Comparison of ENCODE assay signal across 8 cellular contexts in the genomic region with DNA sequence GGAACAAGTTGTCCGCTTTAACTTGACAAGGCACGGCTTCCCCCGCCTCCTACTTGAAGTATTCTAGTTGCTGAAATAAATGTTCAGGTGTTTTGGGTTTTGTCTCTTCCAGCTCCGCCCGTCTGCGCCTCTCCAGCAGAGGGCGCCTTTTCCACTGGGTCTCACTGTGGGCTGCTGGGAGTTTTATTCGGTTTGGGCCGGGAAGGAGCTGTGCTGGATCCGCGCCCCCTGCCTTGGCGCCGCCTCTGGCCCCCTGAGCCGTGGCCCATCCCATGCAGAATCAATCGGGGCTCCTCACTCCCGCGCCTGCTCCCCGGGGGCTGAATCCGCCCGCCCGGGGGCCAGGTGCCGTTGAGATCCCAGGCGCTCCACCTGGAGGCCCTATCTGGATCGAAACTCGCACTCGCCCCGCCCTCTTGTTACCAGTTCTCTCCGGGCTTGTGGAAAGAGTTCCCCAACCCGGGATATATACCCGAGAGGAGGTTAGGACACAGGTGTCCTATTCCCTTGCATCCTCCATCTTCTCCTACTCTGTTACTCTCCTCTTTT. TPM values are rescaled to one million over a fixed set of nuclear protein-coding genes. Genes with fewer than 3 reads are reported as not detected.
DNase-seq lines count a peak whose midpoint lies in the region; ATAC-seq and TF ChIP-seq lines count a peak whose summit lies in the region.

No MANE protein-coding gene starts in this region.

- intact Hi-C loops in A673 (cut with micrococcal nuclease; ENCODE audit: unreplicated experiment) (loop anchor here (5.0 kb wide), 2 partner anchors 79 to 271 kb away; no protein-coding TSS in a partner anchor), heart right ventricle (cut with DNase I) (loop anchor here in 3 of 10 donors (2.0 to 5.0 kb wide), 3 partner anchors 79 to 271 kb away; no protein-coding TSS in a partner anchor)

- DNase-seq in A673 (ENCODE audit: low spot score) (peak; percentile 68), SK-MEL-5 (ENCODE audit: low read depth, low spot score) (peak; percentile 69), heart right ventricle (peak in 1 of 2 donors; percentile 38), skeletal muscle cell (ENCODE audit: low read depth) (no peak), NCI-H1048 (lab: John Stamatoyannopoulos, UW) (no peak)
- DNase-seq in activated naive CD4-positive, alpha-beta T cell treated with anti-CD3 and anti-CD28 coated beads, Interleukin-2, amount 50 U/mL, for 16 hours, result peak; percentile 60

- TF ChIP-seq CTCF in A673 (conservative IDR thresholded peaks at IDR 0.05; ENCODE audit: low read depth, low read length) (peak; percentile 87), heart right ventricle (IDR thresholded peaks at IDR 0.05) (peak in 8 of 9 donors; percentile 8 to 69 (median 56))

- peak overlapping the region; percentile 37 for H3K4me3 ChIP-seq in A673 (ENCODE audit: low read depth, low read length, poor library complexity, severe bottlenecking)
- H3K4me3 ChIP-seq in heart right ventricle, result peak overlapping the region in 8 of 10 donors; percentile 21 to 46 (median 36)
- peak overlapping the region; percentile 47 for H3K4me3 ChIP-seq in skeletal muscle cell (ENCODE audit: low read depth, low read length)

- no TSS peak for BruUV-seq in A673 (replicated peaks; lab: Mats Ljungman, UMichigan)

- in situ Hi-C loops in SK-MEL-5 (cut with HindIII; ENCODE audit: low pct_unique_long_range_greater_than_20kb, low sequenced_read_pairs), result no loop called here

- H3K9me3 ChIP-seq in A673 (ENCODE audit: low read depth, low read length, poor library complexity, severe bottlenecking) (no peaks in the 10 kb centered on the region), heart right ventricle (no peaks in the 10 kb centered on the region)

- ATAC-seq in GM18519 (IDR thresholded peaks at IDR 0.05; ENCODE audit: low FRiP score, unreplicated experiment) (peak; percentile 51), HG03565 (IDR thresholded peaks at IDR 0.05; ENCODE audit: unreplicated experiment) (peak; percentile 64), heart right ventricle (peak in 2 of 8 donors; percentile 63 to 65)

- H3K36me3 ChIP-seq in A673 (ENCODE audit: insufficient read depth, low read length, poor library complexity, severe bottlenecking) (no peaks in the 10 kb centered on the region), heart right ventricle (no peaks in the 10 kb centered on the region)

- H3K27me3 ChIP-seq in A673 (replicated peaks; ENCODE audit: insufficient read depth, low read depth, low read length, poor library complexity) (peaks cover 54% of the 10 kb centered on the region), heart right ventricle (peaks cover 0 to 39% (median 17%) of the 10 kb centered on the region in 7 donors)

- H3K4me1 ChIP-seq in A673 (ENCODE audit: insufficient read depth, low read length, poor library complexity, severe bottlenecking) (no peaks in the 10 kb centered on the region), heart right ventricle (peaks cover 0 to 6% (median 0%) of the 10 kb centered on the region in 9 donors)

- H3K27ac ChIP-seq in A673 (ENCODE audit: low read depth, low read length, poor library complexity, severe bottlenecking) (no peak overlapping the region), heart right ventricle (no peak overlapping the region)

- CTCF ChIA-PET in A673 (lab: Charles Lee), result interaction anchor here (0.6 to 1.6 kb wide), 5 partner anchors 9 to 1175 kb away, joined by 3 to 17 read pairs (median 4); no protein-coding TSS in a partner anchor

- POLR2A ChIA-PET in A673 (lab: Charles Lee; ENCODE audit: low non-redundant PET), result no interaction called here

- 13 to 15% methylated on average over 30 of the region's 30 CpGs for WGBS in heart right ventricle, 2 donors

RNA-seq across cellular contexts. Expression of a gene that starts 51.0 kb away (rescaled TPM):
- total RNA-seq in A673 (2021), result not detected in 2 replicates
- 0.16 and 0.24 TPM in 2 replicates for total RNA-seq in SK-MEL-5 (2014; rRNA removed; shearing (Covaris generic))
- 0.06 and 0.10 TPM in 2 replicates for polyA plus RNA-seq in SK-MEL-5 (2015; cell fraction: cytosol; rRNA removed)
- polyA plus RNA-seq in SK-MEL-5 (2015; cell fraction: nucleus; rRNA removed), result 0.15 and 0.39 TPM in 2 replicates
- total RNA-seq in heart right ventricle, result 10 to 100 TPM in 1 of 10 donors, 1 to 10 TPM in 9; 1.3 to 16.6 (median 3.1) TPM
- 1 to 10 TPM; 2.6 to 8.0 TPM for polyA plus RNA-seq in heart right ventricle

Comparison
In these comparisons a context has a peak if more than half of its experiments do, and no peak if none do; other contexts are left out.
1. DNase-seq: peak in A673 (single experiment), SK-MEL-5 (single experiment) and activated naive CD4-positive, alpha-beta T cell treated with anti-CD3 and anti-CD28 coated beads, Interleukin-2, amount 50 U/mL, for 16 hours (single experiment); none in skeletal muscle cell (single experiment) and NCI-H1048 (single experiment).
2. Peak in every context shown above with its lines, with median percentiles within 50 percentile points of each other: H3K4me3 ChIP-seq.